24 cellular contexts compared by ENCODE assay signal in genomic region chr1:100988121-100988520, GRCh38.
"Had no signal": no experiment of that assay in that cellular context is flagged by ENCODE, and none has a peak within 500 bp of the region (broad histone marks: within the 10 kb centered on the region; RNA-seq: fewer than 3 reads in every experiment).

No MANE protein-coding gene starts in this region.

- H3K9me3 Mint-ChIP-seq: activated T-helper 17 cell treated with anti-CD3 and anti-CD28 coated beads, Interleukin-2, amount 50 U/mL, for 72 hours; endodermal cell; immature natural killer cell; stimulated activated effector memory CD8-positive, alpha-beta T cell treated with anti-CD3 and anti-CD28 coated beads, Interleukin-12 subunit alpha, Interleukin-12 subunit beta, amount 100 ng/mL, for 72 hours had no signal

- H3K4me3 ChIP-seq: coronary artery, hepatocyte, left ventricle myocardium inferior, right lobe of liver, testis, uterus had no signal

- H3K27ac ChIP-seq: coronary artery, hepatocyte, left ventricle myocardium inferior, right lobe of liver, testis, uterus, VCaP had no signal

- H3K27ac Mint-ChIP-seq: activated CD4-positive, alpha-beta T cell treated with anti-CD3 and anti-CD28 coated beads, Interleukin-2, amount 10 ng/mL, durations not matched to agents 7 days and 5 days; activated CD8-positive, alpha-beta memory T cell treated with anti-CD3 and anti-CD28 coated beads, Interleukin-2, amount 10 ng/mL, durations not matched to agents 7 days and 5 days; activated CD8-positive, alpha-beta T cell treated with anti-CD3 and anti-CD28 coated beads for 36 hours; activated naive CD4-positive, alpha-beta T cell treated with anti-CD3 and anti-CD28 coated beads, Interleukin-2, amount 50 U/mL, for 72 hours; activated T-helper 17 cell treated with anti-CD3 and anti-CD28 coated beads, Interleukin-2, amount 50 U/mL, for 72 hours; endodermal cell; stimulated activated effector memory CD8-positive, alpha-beta T cell treated with anti-CD3 and anti-CD28 coated beads, Interleukin-12 subunit alpha, Interleukin-12 subunit beta, amount 100 ng/mL, for 72 hours had no signal

- H3K27me3 ChIP-seq: hepatocyte, right lobe of liver, testis, uterus had no signal

- H3K27me3 Mint-ChIP-seq: activated CD4-positive, alpha-beta T cell treated with anti-CD3 and anti-CD28 coated beads, Interleukin-2, amount 10 ng/mL, durations not matched to agents 7 days and 5 days; activated CD8-positive, alpha-beta memory T cell treated with anti-CD3 and anti-CD28 coated beads, Interleukin-2, amount 10 ng/mL, durations not matched to agents 7 days and 5 days; activated CD8-positive, alpha-beta T cell treated with anti-CD3 and anti-CD28 coated beads for 36 hours; activated T-helper 17 cell treated with anti-CD3 and anti-CD28 coated beads, Interleukin-2, amount 50 U/mL, for 72 hours had no signal

- H3K9me3 ChIP-seq: left ventricle myocardium inferior, right lobe of liver, testis, uterus had no signal

- ATAC-seq: activated CD4-positive, CD25-positive, alpha-beta regulatory T cell treated with anti-CD3 and anti-CD28 coated beads, Interleukin-2, amount 50 U/mL, for 24 hours; activated CD8-positive, alpha-beta memory T cell treated with anti-CD3 and anti-CD28 coated beads, Interleukin-2, amount 10 ng/mL, durations not matched to agents 7 days and 5 days; activated CD8-positive, alpha-beta T cell treated with anti-CD3 and anti-CD28 coated beads for 36 hours; activated T-helper 17 cell treated with anti-CD3 and anti-CD28 coated beads, Interleukin-2, amount 50 U/mL, for 72 hours; right lobe of liver; stimulated activated effector memory CD8-positive, alpha-beta T cell treated with anti-CD3 and anti-CD28 coated beads, Interleukin-12 subunit alpha, Interleukin-12 subunit beta, amount 100 ng/mL, for 72 hours had no signal

- DNase-seq: activated CD4-positive, alpha-beta T cell treated with anti-CD3 and anti-CD28 coated beads, Interleukin-2, amount 10 ng/mL, durations not matched to agents 7 days and 5 days; activated CD8-positive, alpha-beta memory T cell treated with anti-CD3 and anti-CD28 coated beads, Interleukin-2, amount 10 ng/mL, durations not matched to agents 7 days and 5 days; activated CD8-positive, alpha-beta T cell treated with anti-CD3 and anti-CD28 coated beads for 36 hours; endodermal cell; foreskin melanocyte; immature natural killer cell; left ventricle myocardium inferior; midbrain; occipital lobe; posterior cingulate gyrus; right lobe of liver; small intestine; stimulated activated CD4-positive, alpha-beta T cell treated with anti-CD3 and anti-CD28 coated beads, Interleukin-2, amount 100 ng/mL, for 24 hours; testis; trophoblast cell; uterus had no signal

- H3K4me1 Mint-ChIP-seq: endodermal cell; stimulated activated effector memory CD8-positive, alpha-beta T cell treated with anti-CD3 and anti-CD28 coated beads, Interleukin-12 subunit alpha, Interleukin-12 subunit beta, amount 100 ng/mL, for 72 hours had no signal

- H3K36me3 ChIP-seq: right lobe of liver, uterus had no signal

- H3K4me1 ChIP-seq: right lobe of liver, testis, uterus had no signal

- H3K4me3 Mint-ChIP-seq: activated CD4-positive, alpha-beta T cell treated with anti-CD3 and anti-CD28 coated beads, Interleukin-2, amount 10 ng/mL, durations not matched to agents 7 days and 5 days; activated CD8-positive, alpha-beta memory T cell treated with anti-CD3 and anti-CD28 coated beads, Interleukin-2, amount 10 ng/mL, durations not matched to agents 7 days and 5 days; activated CD8-positive, alpha-beta T cell treated with anti-CD3 and anti-CD28 coated beads for 36 hours; activated T-helper 17 cell treated with anti-CD3 and anti-CD28 coated beads, Interleukin-2, amount 50 U/mL, for 72 hours; endodermal cell; immature natural killer cell; stimulated activated effector memory CD8-positive, alpha-beta T cell treated with anti-CD3 and anti-CD28 coated beads, Interleukin-12 subunit alpha, Interleukin-12 subunit beta, amount 100 ng/mL, for 72 hours had no signal

- FAIRE-seq: astrocyte, small intestine had no signal
